In the genomic region with DNA sequence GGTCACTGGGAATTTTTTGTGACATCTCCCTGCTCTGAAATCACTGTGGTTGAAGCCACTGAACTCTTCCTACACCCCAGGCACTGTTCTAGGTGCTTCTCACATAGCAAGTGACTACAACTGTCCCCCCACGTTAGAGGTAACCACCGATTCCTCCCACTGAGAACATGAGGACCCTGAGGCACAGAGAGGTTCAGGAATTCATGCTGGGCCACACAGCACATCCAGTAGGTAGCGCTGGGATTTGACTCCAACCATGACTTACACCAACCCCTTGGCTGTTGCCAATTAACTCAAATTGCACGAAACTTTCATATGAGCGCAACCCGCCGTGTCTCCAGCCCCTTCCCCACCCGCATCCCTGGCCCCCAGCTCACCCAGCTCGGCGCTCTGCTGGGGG, we compare ENCODE assay signal across 1 cellular context.
TF ChIP-seq lines count a peak whose summit lies in the region.

No MANE protein-coding gene starts in this region.

TF ChIP-seq in H1, 55 proteins besides CTCF, POLR2A, EP300 and RAD21:
- TF ChIP-seq CREB1 (IDR thresholded peaks at IDR 0.05) = no peak
- TF ChIP-seq KDM4A (IDR thresholded peaks at IDR 0.05; ENCODE audit: low read depth, low read length, severe bottlenecking) = no peak
- TF ChIP-seq TAF1 (IDR thresholded peaks at IDR 0.05; ENCODE audit: low read depth, low read length) = no peak
- TF ChIP-seq RXRA (IDR thresholded peaks at IDR 0.05; ENCODE audit: insufficient read depth, low read depth, low read length) = no peak
- TF ChIP-seq ASH2L (IDR thresholded peaks at IDR 0.05; ENCODE audit: low read length) = no peak
- TF ChIP-seq TBP (IDR thresholded peaks at IDR 0.05; ENCODE audit: low read depth, low read length) = no peak
- TF ChIP-seq USF2 (IDR thresholded peaks at IDR 0.05; ENCODE audit: low read length) = no peak
- TF ChIP-seq EGR1 (IDR thresholded peaks at IDR 0.05; ENCODE audit: borderline replicate concordance, low read depth, low read length) = no peak
- no peak for TF ChIP-seq SIRT6 (IDR thresholded peaks at IDR 0.05; ENCODE audit: low read length)
- TF ChIP-seq SP2 (IDR thresholded peaks at IDR 0.05; ENCODE audit: low read length) = no peak
- TF ChIP-seq SP1 (IDR thresholded peaks at IDR 0.05; ENCODE audit: low read depth, low read length) = no peak
- TF ChIP-seq HDAC2 (IDR thresholded peaks at IDR 0.05; ENCODE audit: borderline replicate concordance in 1 of 2, low read depth in 2 of 2, low read length in 2 of 2) = no peak
- no peak for TF ChIP-seq CHD7 (IDR thresholded peaks at IDR 0.05; ENCODE audit: insufficient replicate concordance, low read length)
- no peak for TF ChIP-seq BACH1 (IDR thresholded peaks at IDR 0.05; ENCODE audit: low read length)
- no peak for TF ChIP-seq FOSL1 (IDR thresholded peaks at IDR 0.05; ENCODE audit: insufficient read depth, low read depth, low read length)
- no peak for TF ChIP-seq EZH2 (IDR thresholded peaks at IDR 0.05; ENCODE audit: low read depth, low read length, severe bottlenecking)
- no peak for TF ChIP-seq GTF2F1 (IDR thresholded peaks at IDR 0.05; ENCODE audit: borderline replicate concordance, low read depth, low read length)
TF ChIP-seq in H1: peak in this region for 0.
